10 cellular contexts compared by ENCODE assay signal in the genomic region with DNA sequence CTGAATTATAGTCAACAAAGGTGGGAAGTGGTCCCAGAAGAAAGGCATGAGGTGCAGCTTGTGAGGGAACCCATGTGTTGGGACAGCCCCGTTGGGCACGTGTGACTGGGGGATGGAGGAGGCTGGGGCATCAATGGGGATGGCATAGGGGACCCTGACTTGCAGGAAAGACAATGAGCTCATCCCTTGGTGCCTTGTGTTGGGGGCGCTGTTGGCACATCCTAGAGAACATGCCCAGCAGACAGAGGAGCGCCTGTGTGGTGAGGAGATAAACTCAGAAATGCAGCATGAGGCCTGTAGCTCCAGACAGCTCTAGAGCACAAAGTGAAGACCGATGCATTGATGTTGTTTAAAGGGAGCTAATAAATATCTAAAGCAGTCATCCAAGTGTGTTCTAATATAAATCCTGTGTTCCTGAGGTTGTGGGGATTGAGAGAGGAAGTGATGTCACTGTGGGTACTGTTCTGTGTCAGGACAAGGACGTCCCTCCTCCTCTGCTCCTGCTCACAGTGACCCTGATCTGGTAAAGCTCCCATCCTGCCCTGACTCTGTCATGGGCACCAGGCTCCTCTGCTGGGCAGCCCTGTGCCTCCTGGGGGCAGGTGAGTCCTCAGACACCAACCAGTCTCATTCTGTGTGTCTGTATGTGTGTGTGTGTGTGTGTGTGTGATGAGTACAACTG.
DNase-seq lines count a peak whose midpoint lies in the region; ATAC-seq lines count a peak whose summit lies in the region.
"Had no signal": no experiment of that assay in that cellular context is flagged by ENCODE, and none has a peak within 500 bp of the region (broad histone marks: within the 10 kb centered on the region; RNA-seq: fewer than 3 reads in every experiment).

No MANE protein-coding gene starts in this region.

- peak overlapping the region; percentile 53 for H3K4me3 ChIP-seq in Jurkat, Clone E6-1 (ENCODE audit: low read length)

- peak; percentile 49 for DNase-seq in activated T-cell treated with anti-CD3 and anti-CD28 coated beads, Interleukin-2, amount 50 U/mL, for 24 hours
- no peak for DNase-seq in activated T-cell treated with anti-CD3 and anti-CD28 coated beads for 4 hours
- peak; percentile 69 for DNase-seq in Jurkat, Clone E6-1 (ENCODE audit: low read depth, low spot score)
- peak; percentile 30 for DNase-seq in activated naive CD8-positive, alpha-beta T cell treated with anti-CD3 and anti-CD28 coated beads, Interleukin-2, amount 50 U/mL, for 24 hours
- peak; percentile 39 for DNase-seq in stimulated activated naive CD8-positive, alpha-beta T cell treated with anti-CD3 and anti-CD28 coated beads, Interleukin-15, Interleukin-2, amounts not matched to agents 100 U/mL and 50 U/mL, for 24 hours
- DNase-seq in stimulated activated naive CD4-positive, alpha-beta T cell (lab: John Stamatoyannopoulos, UW), result no peak
- no peak for DNase-seq in stimulated activated naive CD4-positive, alpha-beta T cell treated with Interleukin-2 at 50 U/mL for 16 hours (lab: John Stamatoyannopoulos, UW)
- DNase-seq: naive B cell, NCI-H1694 had no signal

- no peaks in the 10 kb centered on the region for H3K36me3 Mint-ChIP-seq in activated T-cell treated with anti-CD3 and anti-CD28 coated beads, Interleukin-2, amount 50 U/mL, for 24 hours (ENCODE audit: low read depth)
- H3K36me3 Mint-ChIP-seq in activated naive CD8-positive, alpha-beta T cell treated with anti-CD3 and anti-CD28 coated beads, Interleukin-2, amount 50 U/mL, for 24 hours (ENCODE audit: low read depth), result no peaks in the 10 kb centered on the region
- H3K36me3 Mint-ChIP-seq: naive B cell had no signal

- H3K27ac Mint-ChIP-seq in activated T-cell treated with anti-CD3 and anti-CD28 coated beads, Interleukin-2, amount 50 U/mL, for 24 hours, result peak overlapping the region; percentile 90
- peak overlapping the region; percentile 69 for H3K27ac Mint-ChIP-seq in activated naive CD8-positive, alpha-beta T cell treated with anti-CD3 and anti-CD28 coated beads, Interleukin-2, amount 50 U/mL, for 24 hours
- H3K27ac Mint-ChIP-seq: naive B cell had no signal

- H3K4me3 Mint-ChIP-seq in activated T-cell treated with anti-CD3 and anti-CD28 coated beads, Interleukin-2, amount 50 U/mL, for 24 hours, result peak overlapping the region; percentile 68
- peak overlapping the region; percentile 64 for H3K4me3 Mint-ChIP-seq in activated naive CD8-positive, alpha-beta T cell treated with anti-CD3 and anti-CD28 coated beads, Interleukin-2, amount 50 U/mL, for 24 hours

- H3K9me3 Mint-ChIP-seq in activated T-cell treated with anti-CD3 and anti-CD28 coated beads, Interleukin-2, amount 50 U/mL, for 24 hours, result no peaks in the 10 kb centered on the region
- no peaks in the 10 kb centered on the region for H3K9me3 Mint-ChIP-seq in activated naive CD8-positive, alpha-beta T cell treated with anti-CD3 and anti-CD28 coated beads, Interleukin-2, amount 50 U/mL, for 24 hours
- H3K9me3 Mint-ChIP-seq: naive B cell had no signal

- ATAC-seq in activated naive CD8-positive, alpha-beta T cell treated with anti-CD3 and anti-CD28 coated beads, Interleukin-2, amount 50 U/mL, for 24 hours, result peak; percentile 69
- peak; percentile 60 for ATAC-seq in stimulated activated naive CD8-positive, alpha-beta T cell treated with anti-CD3 and anti-CD28 coated beads, Interleukin-15, Interleukin-2, amounts not matched to agents 100 U/mL and 50 U/mL, for 24 hours
- ATAC-seq in GM18520 (IDR thresholded peaks at IDR 0.05; ENCODE audit: unreplicated experiment), result no peak

- no peaks in the 10 kb centered on the region for H3K27me3 Mint-ChIP-seq in activated T-cell treated with anti-CD3 and anti-CD28 coated beads, Interleukin-2, amount 50 U/mL, for 24 hours
- H3K27me3 Mint-ChIP-seq in activated naive CD8-positive, alpha-beta T cell treated with anti-CD3 and anti-CD28 coated beads, Interleukin-2, amount 50 U/mL, for 24 hours, result peaks cover 4% of the 10 kb centered on the region

- peaks cover 23% of the 10 kb centered on the region for H3K4me1 Mint-ChIP-seq in activated T-cell treated with anti-CD3 and anti-CD28 coated beads, Interleukin-2, amount 50 U/mL, for 24 hours (ENCODE audit: low read depth)
- H3K4me1 Mint-ChIP-seq in activated naive CD8-positive, alpha-beta T cell treated with anti-CD3 and anti-CD28 coated beads, Interleukin-2, amount 50 U/mL, for 24 hours, result peaks cover 26% of the 10 kb centered on the region

Comparison
In these comparisons a context has a peak if more than half of its experiments do, and no peak if none do; other contexts are left out.
1. DNase-seq: peak in activated T-cell treated with anti-CD3 and anti-CD28 coated beads, Interleukin-2, amount 50 U/mL, for 24 hours (single experiment), Jurkat, Clone E6-1 (single experiment), activated naive CD8-positive, alpha-beta T cell treated with anti-CD3 and anti-CD28 coated beads, Interleukin-2, amount 50 U/mL, for 24 hours (single experiment) and stimulated activated naive CD8-positive, alpha-beta T cell treated with anti-CD3 and anti-CD28 coated beads, Interleukin-15, Interleukin-2, amounts not matched to agents 100 U/mL and 50 U/mL, for 24 hours (single experiment); none in activated T-cell treated with anti-CD3 and anti-CD28 coated beads for 4 hours (single experiment), stimulated activated naive CD4-positive, alpha-beta T cell (0 of 6) and stimulated activated naive CD4-positive, alpha-beta T cell treated with Interleukin-2 at 50 U/mL for 16 hours (single experiment).